Comparison of ENCODE assay signal across 8 cellular contexts in genomic region chr2:241842620-241843211, GRCh38. TPM values are rescaled to one million over a fixed set of nuclear protein-coding genes. Genes with fewer than 3 reads are reported as not detected.
DNase-seq lines count a peak whose midpoint lies in the region; ATAC-seq and TF ChIP-seq lines count a peak whose summit lies in the region.

No MANE protein-coding gene starts in this region.

- H3K4me1 Mint-ChIP-seq in naive B cell, result peaks cover 12 to 26% (median 15%) of the 10 kb centered on the region in 3 donors

- intact Hi-C loops in adrenal gland (cut with DNase I), result no loop called here

- H3K9me3 Mint-ChIP-seq in naive B cell, result no peaks in the 10 kb centered on the region

- peak overlapping the region in 5 of 6 donors; percentile 64 to 93 (median 83) for H3K27ac Mint-ChIP-seq in naive B cell

- no peaks in the 10 kb centered on the region for H3K36me3 Mint-ChIP-seq in naive B cell

- H3K27me3 Mint-ChIP-seq in naive B cell, result peaks cover 0 to 15% (median 4%) of the 10 kb centered on the region in 3 donors

- ATAC-seq in GM18867 (IDR thresholded peaks at IDR 0.05; ENCODE audit: unreplicated experiment), result peak; percentile 33
- ATAC-seq in naive B cell (ENCODE audit: low read depth in 2 of 2), result peak; percentile 49 to 54
- no peak for ATAC-seq in GM19452 (IDR thresholded peaks at IDR 0.05; ENCODE audit: unreplicated experiment)
- no peak for ATAC-seq in GM21717 (IDR thresholded peaks at IDR 0.05; ENCODE audit: unreplicated experiment)

- peak overlapping the region; percentile 65 to 91 (median 86) for H3K4me3 Mint-ChIP-seq in naive B cell

- H3K36me3 ChIP-seq in adrenal gland (replicated peaks in 1 of 2), result no peaks in the 10 kb centered on the region

- no peak for TF ChIP-seq CTCF in NB4 (IDR thresholded peaks at IDR 0.05; ENCODE audit: low read depth, low read length)
- TF ChIP-seq CTCF in adrenal gland (IDR thresholded peaks at IDR 0.05), result no peak

- no peaks in the 10 kb centered on the region for H3K9me3 ChIP-seq in adrenal gland (replicated peaks in 1 of 3)

- DNase-seq in NB4 (ENCODE audit: low read depth) (peak; percentile 89), adrenal gland (peak in 6 of 7 donors; percentile 23 to 76 (median 56)), naive B cell (peak; percentile 56), occipital lobe (lab: John Stamatoyannopoulos, UW) (no peak), OCI-M2 (lab: John Stamatoyannopoulos, UW; ENCODE audit: unreplicated experiment) (no peak)

- no peaks in the 10 kb centered on the region for H3K27me3 ChIP-seq in adrenal gland

- H3K4me1 ChIP-seq in adrenal gland (replicated peaks in 1 of 2), result peaks cover 0 to 7% of the 10 kb centered on the region in 2 donors

- H3K4me3 ChIP-seq in NB4 (ENCODE audit: low read depth, low read length), result peak overlapping the region; percentile 35
- H3K4me3 ChIP-seq in adrenal gland, result peak overlapping the region in 1 of 4 donors; percentile 26

- H3K27ac ChIP-seq in adrenal gland, result peak overlapping the region in 3 of 5 donors; percentile 3 to 77 (median 29)

- TF ChIP-seq POLR2A in NB4 (IDR thresholded peaks at IDR 0.05; ENCODE audit: extremely low read depth, insufficient read length), result no peak
- no peak for TF ChIP-seq POLR2A in adrenal gland (IDR thresholded peaks at IDR 0.05)

- 59 to 69% (median 62%) methylated on average over 15 to 29 of the region's 29 CpGs for WGBS in adrenal gland, 4 donors

RNA-seq across cellular contexts. Expression of gene PDCD1, which starts 16.0 kb away (rescaled TPM):
- total RNA-seq in adrenal gland (under 1 TPM in 6 of 8 donors, not detected in 2; 0.23 to 0.84 (median 0.32) TPM), occipital lobe (not detected)
- polyA plus RNA-seq in adrenal gland (1 to 10 TPM in 1 of 3 donors, under 1 TPM in 1, not detected in 1; 0.81 to 2.0 TPM), naive B cell (ENCODE audit: low read depth in 6 of 6) (not detected)

RNA-seq across cellular contexts. Expression of gene RTP5, which starts 26.8 kb away (rescaled TPM):
- total RNA-seq in adrenal gland (under 1 TPM in 1 of 8 donors, not detected in 7; 0.11 TPM), occipital lobe (2.5 TPM)
- polyA plus RNA-seq in adrenal gland (under 1 TPM in 2 of 3 donors, not detected in 1; 0.07 to 0.56 TPM), naive B cell (ENCODE audit: low read depth in 6 of 6) (not detected)

RNA-seq across cellular contexts. Expression of gene NEU4, which starts 33.7 kb away (rescaled TPM):
- total RNA-seq in adrenal gland (1 to 10 TPM in 2 of 8 donors, under 1 TPM in 4, not detected in 2; 0.28 to 2.3 (median 0.47) TPM), occipital lobe (0.31 TPM)
- polyA plus RNA-seq in adrenal gland (1 to 10 TPM in 1 of 3 donors, under 1 TPM in 1, not detected in 1; 0.17 to 1.3 TPM), naive B cell (ENCODE audit: low read depth in 6 of 6) (1 to 10 TPM in 1 of 6 donors, under 1 TPM in 1, not detected in 4; 0.55 to 1.7 TPM)

Comparison
In these comparisons a context has a peak if more than half of its experiments do, and no peak if none do; other contexts are left out.
1. ATAC-seq: peak in GM18867 (single experiment) and naive B cell (2 of 2); none in GM19452 (single experiment) and GM21717 (single experiment).
2. DNase-seq: peak in NB4 (single experiment), adrenal gland (6 of 7) and naive B cell (single experiment); none in occipital lobe (single experiment) and OCI-M2 (single experiment).